Comparison of ENCODE assay signal across 1 cellular context in the genomic region with DNA sequence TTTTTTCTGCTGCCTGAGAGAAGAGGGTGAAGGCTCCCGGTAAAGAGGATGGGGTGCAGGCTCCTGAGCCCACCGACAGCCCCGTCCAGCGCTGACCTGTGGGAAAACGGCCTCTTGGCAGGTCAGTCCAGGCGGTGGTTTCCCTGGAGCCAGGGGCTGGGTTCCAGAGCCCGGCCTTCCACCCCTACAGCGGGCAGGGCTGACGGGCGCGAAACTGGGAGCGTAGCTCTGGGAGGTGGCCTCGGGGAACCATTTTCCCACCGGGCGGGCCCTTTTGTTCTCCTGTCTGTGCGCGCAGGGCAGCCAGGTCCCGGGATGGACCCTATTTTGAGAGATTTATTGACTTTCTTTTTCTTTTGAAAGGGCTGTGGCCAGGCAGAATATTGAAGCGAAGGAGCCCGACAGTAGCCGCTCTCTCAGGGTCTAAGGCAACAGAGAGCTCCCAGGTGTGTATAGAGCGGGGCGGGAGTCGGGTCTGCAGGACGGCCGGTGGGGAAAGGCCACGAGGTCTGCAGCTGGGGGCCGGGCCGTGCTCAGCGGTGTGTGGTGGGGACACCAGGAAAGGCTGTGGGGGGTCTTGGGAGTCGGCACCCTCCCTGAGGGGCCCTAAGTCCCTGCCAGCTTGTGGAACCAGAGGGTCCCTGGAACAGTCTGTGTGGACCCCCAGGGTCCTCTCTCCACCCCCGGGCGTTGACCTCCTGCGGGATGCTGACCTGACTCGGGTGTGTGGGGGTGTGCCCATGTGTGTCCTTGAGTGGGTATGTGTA.
TF ChIP-seq lines count a peak whose summit lies in the region.

No MANE protein-coding gene starts in this region.

TF ChIP-seq in A549, 52 proteins besides CTCF, POLR2A, EP300 and RAD21 (continued from another document):
- TF ChIP-seq, protein P1, sequence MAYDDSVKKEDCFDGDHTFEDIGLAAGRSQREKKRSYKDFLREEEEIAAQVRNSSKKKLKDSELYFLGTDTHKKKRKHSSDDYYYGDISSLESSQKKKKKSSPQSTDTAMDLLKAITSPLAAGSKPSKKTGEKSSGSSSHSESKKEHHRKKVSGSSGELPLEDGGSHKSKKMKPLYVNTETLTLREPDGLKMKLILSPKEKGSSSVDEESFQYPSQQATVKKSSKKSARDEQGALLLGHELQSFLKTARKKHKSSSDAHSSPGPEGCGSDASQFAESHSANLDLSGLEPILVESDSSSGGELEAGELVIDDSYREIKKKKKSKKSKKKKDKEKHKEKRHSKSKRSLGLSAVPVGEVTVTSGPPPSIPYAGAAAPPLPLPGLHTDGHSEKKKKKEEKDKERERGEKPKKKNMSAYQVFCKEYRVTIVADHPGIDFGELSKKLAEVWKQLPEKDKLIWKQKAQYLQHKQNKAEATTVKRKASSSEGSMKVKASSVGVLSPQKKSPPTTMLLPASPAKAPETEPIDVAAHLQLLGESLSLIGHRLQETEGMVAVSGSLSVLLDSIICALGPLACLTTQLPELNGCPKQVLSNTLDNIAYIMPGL (CRISPR knock-in tag; IDR thresholded peaks at IDR 0.05; ENCODE audit: borderline replicate concordance): no peak
- no peak for TF ChIP-seq ZNF302 (CRISPR knock-in tag; IDR thresholded peaks at IDR 0.05)
- no peak for TF ChIP-seq BHLHE40 (IDR thresholded peaks at IDR 0.05; ENCODE audit: low read depth, low read length)
- no peak for TF ChIP-seq RFX5 (IDR thresholded peaks at IDR 0.05)
- TF ChIP-seq, protein P2, sequence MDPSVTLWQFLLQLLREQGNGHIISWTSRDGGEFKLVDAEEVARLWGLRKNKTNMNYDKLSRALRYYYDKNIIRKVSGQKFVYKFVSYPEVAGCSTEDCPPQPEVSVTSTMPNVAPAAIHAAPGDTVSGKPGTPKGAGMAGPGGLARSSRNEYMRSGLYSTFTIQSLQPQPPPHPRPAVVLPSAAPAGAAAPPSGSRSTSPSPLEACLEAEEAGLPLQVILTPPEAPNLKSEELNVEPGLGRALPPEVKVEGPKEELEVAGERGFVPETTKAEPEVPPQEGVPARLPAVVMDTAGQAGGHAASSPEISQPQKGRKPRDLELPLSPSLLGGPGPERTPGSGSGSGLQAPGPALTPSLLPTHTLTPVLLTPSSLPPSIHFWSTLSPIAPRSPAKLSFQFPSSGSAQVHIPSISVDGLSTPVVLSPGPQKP (IDR thresholded peaks at IDR 0.05; ENCODE audit: low read depth, low read length): no peak
- TF ChIP-seq RCOR1 (IDR thresholded peaks at IDR 0.05; ENCODE audit: low read depth, low read length): no peak
- TF ChIP-seq SMC3 (IDR thresholded peaks at IDR 0.05): no peak
- no peak for TF ChIP-seq FOSL2 (IDR thresholded peaks at IDR 0.05)
- TF ChIP-seq FOSL2 (CRISPR knock-in tag; IDR thresholded peaks at IDR 0.05): no peak
- TF ChIP-seq, protein P3, sequence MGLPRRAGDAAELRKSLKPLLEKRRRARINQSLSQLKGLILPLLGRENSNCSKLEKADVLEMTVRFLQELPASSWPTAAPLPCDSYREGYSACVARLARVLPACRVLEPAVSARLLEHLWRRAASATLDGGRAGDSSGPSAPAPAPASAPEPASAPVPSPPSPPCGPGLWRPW (IDR thresholded peaks at IDR 0.05): no peak
- no peak for TF ChIP-seq ZSCAN20 (CRISPR knock-in tag; IDR thresholded peaks at IDR 0.05)
- no peak for TF ChIP-seq KDM1A (IDR thresholded peaks at IDR 0.05; ENCODE audit: low read depth)
- no peak for TF ChIP-seq KDM5A (IDR thresholded peaks at IDR 0.05)
- TF ChIP-seq RNF2 (IDR thresholded peaks at IDR 0.05; ENCODE audit: borderline replicate concordance, low read depth): no peak
- no peak for TF ChIP-seq EHF (CRISPR knock-in tag; IDR thresholded peaks at IDR 0.05)
- TF ChIP-seq TP53 (CRISPR knock-in tag; IDR thresholded peaks at IDR 0.05): no peak
- no peak for TF ChIP-seq CBX8 (IDR thresholded peaks at IDR 0.05)
- TF ChIP-seq CHD2 (IDR thresholded peaks at IDR 0.05; ENCODE audit: low read length, partially characterized antibody): no peak
- no peak for TF ChIP-seq NPAS2 (CRISPR knock-in tag; IDR thresholded peaks at IDR 0.05; ENCODE audit: borderline replicate concordance)
